15 cellular contexts compared by ENCODE assay signal in the genomic region with DNA sequence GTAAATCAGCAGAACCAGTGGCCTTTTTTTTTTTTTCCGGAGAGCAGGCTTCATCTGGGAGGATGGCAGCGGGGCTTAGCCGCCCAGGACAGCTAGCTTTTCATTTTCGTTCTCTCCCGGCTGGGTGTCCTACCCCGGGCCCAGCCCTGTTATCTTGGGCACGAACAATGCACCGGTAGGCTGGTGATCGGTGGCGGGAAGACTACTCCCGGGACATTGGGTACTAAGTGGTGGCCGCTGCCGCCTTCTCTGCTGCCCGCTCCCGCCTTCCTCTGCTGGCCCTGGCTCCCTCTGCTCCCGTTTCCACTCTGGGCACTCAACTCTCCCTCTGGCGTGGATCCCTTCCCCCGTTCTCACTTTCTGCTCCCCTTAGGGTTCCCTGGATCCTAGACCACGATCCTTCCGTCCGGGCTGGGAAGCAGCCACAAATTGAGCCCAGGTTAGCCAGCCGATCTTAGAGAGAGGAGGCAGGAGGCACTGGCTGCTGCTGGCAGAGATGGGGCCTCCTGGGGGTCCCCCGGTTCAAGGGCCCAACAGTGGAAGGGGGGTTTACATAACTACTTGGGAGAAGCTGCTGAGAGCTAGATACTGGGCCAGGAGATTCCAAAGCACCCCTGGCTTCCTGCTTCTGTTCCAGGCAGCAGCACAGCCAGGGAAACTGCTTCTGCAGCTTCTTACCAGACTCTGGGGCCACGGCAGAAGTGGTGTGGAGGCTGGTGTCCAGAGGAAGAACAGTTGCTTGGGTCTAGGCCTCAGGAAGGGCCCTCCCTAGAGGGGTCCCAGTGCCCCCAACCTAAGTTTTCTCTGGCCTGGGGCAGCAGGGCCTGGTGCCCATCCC. TPM values are rescaled to one million over a fixed set of nuclear protein-coding genes. Genes with fewer than 3 reads are reported as not detected.
DNase-seq lines count a peak whose midpoint lies in the region; ATAC-seq, FAIRE-seq and TF ChIP-seq lines count a peak whose summit lies in the region.
"Had no signal": no experiment of that assay in that cellular context is flagged by ENCODE, and none has a peak within 500 bp of the region (broad histone marks: within the 10 kb centered on the region; RNA-seq: fewer than 3 reads in every experiment).

No MANE protein-coding gene starts in this region.

- no peak overlapping the region for H3K27ac ChIP-seq in CD4-positive, alpha-beta T cell (ENCODE audit: low read depth, low read length)
- H3K27ac ChIP-seq in VCaP (peak overlapping the region; percentile 72; the same call in 1 of the 2 replicates), ascending aorta (no peak overlapping the region)
- H3K27ac ChIP-seq: SJSA1 had no signal

- ATAC-seq in CD4-positive, alpha-beta T cell (ENCODE audit: poor library complexity): no peak
- no peak for ATAC-seq in memory B cell (ENCODE audit: low read depth)
- no peak for ATAC-seq in GM19455 (IDR thresholded peaks at IDR 0.05; ENCODE audit: unreplicated experiment)

- H3K4me3 ChIP-seq in ascending aorta: no peak overlapping the region
- H3K4me3 ChIP-seq: SJSA1 had no signal

- H3K4me1 ChIP-seq in ascending aorta: peaks cover 18 to 24% of the 10 kb centered on the region in 2 donors

- no peaks in the 10 kb centered on the region for H3K9me3 Mint-ChIP-seq in CD4-positive, alpha-beta T cell
- H3K9me3 Mint-ChIP-seq in memory B cell: no peaks in the 10 kb centered on the region
- H3K9me3 Mint-ChIP-seq: activated naive CD4-positive, alpha-beta T cell treated with anti-CD3 and anti-CD28 coated beads, Interleukin-2, amount 50 U/mL, for 72 hours had no signal

- no peaks in the 10 kb centered on the region for H3K36me3 Mint-ChIP-seq in CD4-positive, alpha-beta T cell (ENCODE audit: low read depth)
- no peaks in the 10 kb centered on the region for H3K36me3 Mint-ChIP-seq in memory B cell
- H3K36me3 Mint-ChIP-seq: activated naive CD4-positive, alpha-beta T cell treated with anti-CD3 and anti-CD28 coated beads, Interleukin-2, amount 50 U/mL, for 72 hours had no signal

- CTCF ChIA-PET in CD4-positive, alpha-beta T cell (lab: Charles Lee): interaction anchor here (0.6 to 3.3 kb wide), 2 partner anchors 9 to 687 kb away, joined by 3 to 13 read pairs; no protein-coding TSS in a partner anchor

- H3K9me3 ChIP-seq in CD4-positive, alpha-beta T cell (ENCODE audit: control insufficient read depth, low read length): no peaks in the 10 kb centered on the region
- H3K9me3 ChIP-seq in ascending aorta: no peaks in the 10 kb centered on the region
- H3K9me3 ChIP-seq: SJSA1 had no signal

- no peaks in the 10 kb centered on the region for H3K36me3 ChIP-seq in ascending aorta
- H3K36me3 ChIP-seq: SJSA1 had no signal

- no peak for TF ChIP-seq CTCF in CD4-positive, alpha-beta T cell (IDR thresholded peaks at IDR 0.05)
- TF ChIP-seq CTCF in VCaP (conservative IDR thresholded peaks at IDR 0.05) (no peak), ascending aorta (IDR thresholded peaks at IDR 0.05) (no peak)

- no peak overlapping the region for H3K27ac Mint-ChIP-seq in CD4-positive, alpha-beta T cell
- peak overlapping the region; percentile 22 for H3K27ac Mint-ChIP-seq in memory B cell
- H3K27ac Mint-ChIP-seq: activated CD8-positive, alpha-beta T cell treated with anti-CD3 and anti-CD28 coated beads, Interleukin-2, amount 10 ng/mL, durations not matched to agents 7 days and 5 days had no signal

- no peak for FAIRE-seq in RCC 7860 (lab: Jason Lieb, UNC)

- H3K27me3 Mint-ChIP-seq in CD4-positive, alpha-beta T cell: peaks cover 93% of the 10 kb centered on the region
- H3K27me3 Mint-ChIP-seq in memory B cell: peaks cover 41% of the 10 kb centered on the region

- H3K4me3 Mint-ChIP-seq in CD4-positive, alpha-beta T cell: peak overlapping the region; percentile 5
- peak overlapping the region; percentile 32 for H3K4me3 Mint-ChIP-seq in memory B cell
- H3K4me3 Mint-ChIP-seq: activated CD8-positive, alpha-beta T cell treated with anti-CD3 and anti-CD28 coated beads, Interleukin-2, amount 10 ng/mL, durations not matched to agents 7 days and 5 days had no signal

- POLR2A ChIA-PET in CD4-positive, alpha-beta T cell (lab: Charles Lee): interaction anchor here (1.5 kb wide), 1 partner anchor 9 kb away, joined by 4 read pairs; no protein-coding TSS in a partner anchor

- DNase-seq in AG08396 (ENCODE audit: low spot score) (peak; percentile 11), memory B cell (ENCODE audit: low spot score in 2 of 2) (peak in 1 of 2 donors; percentile 28), RCC 7860 (ENCODE audit: low spot score) (no peak), ascending aorta (ENCODE audit: low spot score in 2 of 2) (no peak)
- no peak for DNase-seq in CD4-positive, alpha-beta T cell
- DNase-seq: activated CD8-positive, alpha-beta T cell treated with anti-CD3 and anti-CD28 coated beads, Interleukin-2, amount 10 ng/mL, durations not matched to agents 7 days and 5 days; DND-41; effector CD8-positive, alpha-beta T cell had no signal

- peaks cover 93% of the 10 kb centered on the region for H3K27me3 ChIP-seq in CD4-positive, alpha-beta T cell (ENCODE audit: control insufficient read depth, insufficient read depth, low read length)
- peaks cover 45% of the 10 kb centered on the region for H3K27me3 ChIP-seq in ascending aorta

- H3K4me1 Mint-ChIP-seq in CD4-positive, alpha-beta T cell (ENCODE audit: low read depth): peaks cover 37% of the 10 kb centered on the region
- peaks cover 13% of the 10 kb centered on the region for H3K4me1 Mint-ChIP-seq in memory B cell

- intact Hi-C loops in CD4-positive, alpha-beta T cell (cut with DNase I, micrococcal nuclease): no loop called here
- intact Hi-C loops in ascending aorta (cut with DNase I): no loop called here

RNA-seq across cellular contexts. Expression of a gene that starts 1.8 kb away (rescaled TPM):
- total RNA-seq in CD4-positive, alpha-beta T cell: not detected
- total RNA-seq in ascending aorta: not detected
- total RNA-seq: activated CD8-positive, alpha-beta T cell treated with anti-CD3 and anti-CD28 coated beads, Interleukin-2, amount 10 ng/mL, durations not matched to agents 7 days and 5 days; activated naive CD4-positive, alpha-beta T cell treated with anti-CD3 and anti-CD28 coated beads, Interleukin-2, amount 50 U/mL, for 72 hours; M059J; NCI-H460; SJSA1; temporal lobe had no signal
